Comparison of ENCODE assay signal across 28 cellular contexts in genomic region chr4:15215118-15215517, GRCh38.
"Had no signal": no experiment of that assay in that cellular context is flagged by ENCODE, and none has a peak within 500 bp of the region (broad histone marks: within the 10 kb centered on the region; RNA-seq: fewer than 3 reads in every experiment).

No MANE protein-coding gene starts in this region.

- H3K27me3 ChIP-seq: neutrophil, pancreas, right atrium auricular region, right lobe of liver, spleen, tibial artery, transverse colon, upper lobe of right lung, uterus had no signal

- H3K27ac ChIP-seq: neutrophil, pancreas, prostate gland, right atrium auricular region, right lobe of liver, skin epidermis, spleen, tibial artery, transverse colon, upper lobe of right lung, uterus had no signal

- H3K36me3 ChIP-seq: neutrophil, pancreas, prostate gland, right atrium auricular region, right lobe of liver, spleen, tibial artery, transverse colon, upper lobe of right lung, uterus had no signal

- H3K9me3 ChIP-seq: neutrophil, pancreas, prostate gland, right atrium auricular region, right lobe of liver, spleen, tibial artery, transverse colon, upper lobe of right lung, uterus had no signal

- H3K4me3 ChIP-seq: pancreas, prostate gland, right atrium auricular region, right lobe of liver, skin epidermis, smooth muscle cell, spleen, tibial artery, transverse colon, upper lobe of right lung, uterus had no signal

- ATAC-seq: naive thymus-derived CD8-positive, alpha-beta T cell; natural killer cell treated with Interleukin-12 subunit alpha and Interleukin-12 subunit beta and Interleukin-15 and Interleukin-18, amount 100 ng/mL, for 72 hours; pancreas; right lobe of liver; stimulated activated memory B cell treated with anti-CD40 and anti-IgM and Interleukin-4, amounts not matched to agents 10 μg/mL and 1 μg/mL and 100 μg/mL, for 72 hours; stimulated activated naive CD8-positive, alpha-beta T cell treated with anti-CD3 and anti-CD28 coated beads, Interleukin-15, amount 100 ng/mL, for 72 hours; stimulated activated naive CD8-positive, alpha-beta T cell treated with anti-CD3 and anti-CD28 coated beads, Interleukin-15, Interleukin-2, amounts not matched to agents 100 U/mL and 50 U/mL, for 24 hours; upper lobe of right lung had no signal

- H3K4me1 ChIP-seq: pancreas, prostate gland, right atrium auricular region, right lobe of liver, spleen, tibial artery, transverse colon, upper lobe of right lung, uterus had no signal

- DNase-seq: naive B cell; naive thymus-derived CD8-positive, alpha-beta T cell; nephron progenitor cell; nucleus accumbens; pancreas; retina; right lobe of liver; spleen; stimulated activated CD4-positive, alpha-beta T cell treated with anti-CD3 and anti-CD28 coated beads, Interleukin-12 subunit alpha, Interleukin-12 subunit beta, amount 100 ng/mL, for 4 hours; stimulated activated CD4-positive, alpha-beta T cell treated with anti-CD3 and anti-CD28 coated beads, Interleukin-1b, Interleukin-23, amount 100 ng/mL, for 48 hours; stimulated activated CD4-positive, alpha-beta T cell treated with anti-CD3 and anti-CD28 coated beads, Interleukin-4, amount 100 ng/mL, for 1 hour; stimulated activated CD4-positive, alpha-beta T cell treated with anti-CD3 and anti-CD28 coated beads, Interleukin-4, amount 100 ng/mL, for 4 hours; stimulated activated CD8-positive, alpha-beta memory T cell treated with anti-CD3 and anti-CD28 coated beads, Interleukin-4, amount 100 ng/mL, for 48 hours; stimulated activated naive CD4-positive, alpha-beta T cell; stimulated activated naive CD8-positive, alpha-beta T cell treated with anti-CD3 and anti-CD28 coated beads, Interleukin-15, amount 100 ng/mL, for 72 hours; stimulated activated naive CD8-positive, alpha-beta T cell treated with anti-CD3 and anti-CD28 coated beads, Interleukin-15, Interleukin-2, amounts not matched to agents 100 U/mL and 50 U/mL, for 24 hours; substantia nigra; tibial artery; transverse colon; upper lobe of right lung; uterus had no signal
